Comparison of ENCODE assay signal across 12 cellular contexts in genomic region chr3:172135185-172135584, GRCh38.
DNase-seq lines count a peak whose midpoint lies in the region; ATAC-seq and TF ChIP-seq lines count a peak whose summit lies in the region.
"Had no signal": no experiment of that assay in that cellular context is flagged by ENCODE, and none has a peak within 500 bp of the region (broad histone marks: within the 10 kb centered on the region; RNA-seq: fewer than 3 reads in every experiment).

No MANE protein-coding gene starts in this region.

- no peak overlapping the region for H3K4me3 Mint-ChIP-seq in activated T-cell treated with anti-CD3 and anti-CD28 coated beads, Interleukin-2, amount 50 U/mL, for 72 hours
- no peak overlapping the region for H3K4me3 Mint-ChIP-seq in activated T-cell treated with anti-CD3 and anti-CD28 coated beads, Interleukin-2, amount 50 U/mL, for 24 hours

- H3K4me1 Mint-ChIP-seq in activated T-cell treated with anti-CD3 and anti-CD28 coated beads, Interleukin-2, amount 50 U/mL, for 72 hours (ENCODE audit: low read depth) = peaks cover 58% of the 10 kb centered on the region
- H3K4me1 Mint-ChIP-seq in activated T-cell treated with anti-CD3 and anti-CD28 coated beads, Interleukin-2, amount 50 U/mL, for 24 hours (ENCODE audit: low read depth) = peaks cover 79% of the 10 kb centered on the region

- 79 to 100% methylated on average over 1 of the region's 1 CpG for WGBS in body of pancreas, 2 donors
- 100% methylated on average over 1 of the region's 1 CpG for WGBS in right lobe of liver (ENCODE audit: insufficient coverage, low coverage, low lambda C conversion rate, missing lambda C conversion rate)
- 77 to 85% methylated on average over 1 of the region's 1 CpG for WGBS in tibial nerve, 2 donors

- no peak overlapping the region for H3K4me3 ChIP-seq in body of pancreas
- no peak overlapping the region for H3K4me3 ChIP-seq in right lobe of liver
- no peak overlapping the region for H3K4me3 ChIP-seq in tibial nerve
- no peak overlapping the region for H3K4me3 ChIP-seq in foreskin fibroblast (ENCODE audit: low read depth in 1 of 2, low read length in 2 of 2)
- H3K4me3 ChIP-seq: lower lobe of right lung had no signal

- H3K36me3 Mint-ChIP-seq in activated T-cell treated with anti-CD3 and anti-CD28 coated beads, Interleukin-2, amount 50 U/mL, for 72 hours (ENCODE audit: insufficient read depth in 2 of 2) = no peaks in the 10 kb centered on the region
- H3K36me3 Mint-ChIP-seq in activated T-cell treated with anti-CD3 and anti-CD28 coated beads, Interleukin-2, amount 50 U/mL, for 24 hours (ENCODE audit: low read depth) = peaks cover 28% of the 10 kb centered on the region

- H3K36me3 ChIP-seq in body of pancreas (replicated peaks in 1 of 2; ENCODE audit: insufficient read depth in 1 of 2, low read depth in 2 of 2) (no peaks in the 10 kb centered on the region), right lobe of liver (no peaks in the 10 kb centered on the region), tibial nerve (no peaks in the 10 kb centered on the region)
- H3K36me3 ChIP-seq: lower lobe of right lung had no signal

- no peak for ATAC-seq in activated T-cell treated with anti-CD3 and anti-CD28 coated beads, Interleukin-2, amount 50 U/mL, for 72 hours (replicated peaks in 1 of 2)
- ATAC-seq in body of pancreas (no peak), right lobe of liver (peak in 1 of 4 donors; percentile 21)
- ATAC-seq: lower lobe of right lung had no signal

- DNase-seq in activated T-cell treated with anti-CD3 and anti-CD28 coated beads, Interleukin-2, amount 50 U/mL, for 72 hours = no peak
- DNase-seq in activated T-cell treated with anti-CD3 and anti-CD28 coated beads, Interleukin-2, amount 50 U/mL, for 48 hours = no peak
- DNase-seq in body of pancreas (no peak), right lobe of liver (no peak), tibial nerve (ENCODE audit: low spot score in 2 of 2) (no peak), NCI-H2029 treated with DMSO at 0.1 percent for 48 hours (lab: John Stamatoyannopoulos, UW) (no peak), foreskin fibroblast (no peak)
- no peak for DNase-seq in activated T-cell treated with anti-CD3 and anti-CD28 coated beads, Interleukin-2, amount 50 U/mL, for 24 hours
- DNase-seq: activated effector memory CD4-positive, alpha-beta T cell treated with Interleukin-2 at 50 U/mL for 16 hours; lower lobe of right lung; NCI-H524; SHP77 treated with DMSO at 0.1 percent for 48 hours had no signal

- H3K27me3 Mint-ChIP-seq in activated T-cell treated with anti-CD3 and anti-CD28 coated beads, Interleukin-2, amount 50 U/mL, for 72 hours (ENCODE audit: low read depth) = no peaks in the 10 kb centered on the region
- no peaks in the 10 kb centered on the region for H3K27me3 Mint-ChIP-seq in activated T-cell treated with anti-CD3 and anti-CD28 coated beads, Interleukin-2, amount 50 U/mL, for 24 hours

- no peaks in the 10 kb centered on the region for H3K27me3 ChIP-seq in body of pancreas
- no peaks in the 10 kb centered on the region for H3K27me3 ChIP-seq in right lobe of liver
- no peaks in the 10 kb centered on the region for H3K27me3 ChIP-seq in tibial nerve

- H3K9me3 Mint-ChIP-seq in activated T-cell treated with anti-CD3 and anti-CD28 coated beads, Interleukin-2, amount 50 U/mL, for 72 hours = no peaks in the 10 kb centered on the region
- no peaks in the 10 kb centered on the region for H3K9me3 Mint-ChIP-seq in activated T-cell treated with anti-CD3 and anti-CD28 coated beads, Interleukin-2, amount 50 U/mL, for 24 hours

- H3K27ac ChIP-seq in body of pancreas (peak overlapping the region in 3 of 4 donors; percentile 4 to 75 (median 49)), right lobe of liver (peak overlapping the region; percentile 46 to 97 (median 89)), tibial nerve (peak overlapping the region in 3 of 4 donors; percentile 17 to 80 (median 78))
- H3K27ac ChIP-seq: lower lobe of right lung had no signal

- TF ChIP-seq POLR2A in body of pancreas (IDR thresholded peaks at IDR 0.05) (no peak), right lobe of liver (IDR thresholded peaks at IDR 0.05) (no peak), tibial nerve (IDR thresholded peaks at IDR 0.05) (no peak)

- TF ChIP-seq CTCF in body of pancreas (IDR thresholded peaks at IDR 0.05) (no peak), right lobe of liver (IDR thresholded peaks at IDR 0.05) (no peak), tibial nerve (IDR thresholded peaks at IDR 0.05) (no peak), foreskin fibroblast (IDR thresholded peaks at IDR 0.05; ENCODE audit: low read depth, low read length) (no peak)

- H3K4me1 ChIP-seq in body of pancreas (peaks cover 71% of the 10 kb centered on the region), right lobe of liver (peaks cover 2 to 71% (median 31%) of the 10 kb centered on the region in 4 donors), tibial nerve (peaks cover 3 to 72% (median 50%) of the 10 kb centered on the region in 4 donors)

- intact Hi-C loops in body of pancreas (cut with DNase I) = no loop called here
- intact Hi-C loops in right lobe of liver (cut with DNase I) = no loop called here

- no peak for TF ChIP-seq EP300 in tibial nerve (IDR thresholded peaks at IDR 0.05)

- no peaks in the 10 kb centered on the region for H3K9me3 ChIP-seq in body of pancreas
- H3K9me3 ChIP-seq in right lobe of liver = no peaks in the 10 kb centered on the region
- no peaks in the 10 kb centered on the region for H3K9me3 ChIP-seq in tibial nerve
- H3K9me3 ChIP-seq: lower lobe of right lung had no signal

- peak overlapping the region; percentile 46 for H3K27ac Mint-ChIP-seq in activated T-cell treated with anti-CD3 and anti-CD28 coated beads, Interleukin-2, amount 50 U/mL, for 72 hours
- no peak overlapping the region for H3K27ac Mint-ChIP-seq in activated T-cell treated with anti-CD3 and anti-CD28 coated beads, Interleukin-2, amount 50 U/mL, for 24 hours
